ENCODE assay signal across 8 cellular contexts in the genomic region with DNA sequence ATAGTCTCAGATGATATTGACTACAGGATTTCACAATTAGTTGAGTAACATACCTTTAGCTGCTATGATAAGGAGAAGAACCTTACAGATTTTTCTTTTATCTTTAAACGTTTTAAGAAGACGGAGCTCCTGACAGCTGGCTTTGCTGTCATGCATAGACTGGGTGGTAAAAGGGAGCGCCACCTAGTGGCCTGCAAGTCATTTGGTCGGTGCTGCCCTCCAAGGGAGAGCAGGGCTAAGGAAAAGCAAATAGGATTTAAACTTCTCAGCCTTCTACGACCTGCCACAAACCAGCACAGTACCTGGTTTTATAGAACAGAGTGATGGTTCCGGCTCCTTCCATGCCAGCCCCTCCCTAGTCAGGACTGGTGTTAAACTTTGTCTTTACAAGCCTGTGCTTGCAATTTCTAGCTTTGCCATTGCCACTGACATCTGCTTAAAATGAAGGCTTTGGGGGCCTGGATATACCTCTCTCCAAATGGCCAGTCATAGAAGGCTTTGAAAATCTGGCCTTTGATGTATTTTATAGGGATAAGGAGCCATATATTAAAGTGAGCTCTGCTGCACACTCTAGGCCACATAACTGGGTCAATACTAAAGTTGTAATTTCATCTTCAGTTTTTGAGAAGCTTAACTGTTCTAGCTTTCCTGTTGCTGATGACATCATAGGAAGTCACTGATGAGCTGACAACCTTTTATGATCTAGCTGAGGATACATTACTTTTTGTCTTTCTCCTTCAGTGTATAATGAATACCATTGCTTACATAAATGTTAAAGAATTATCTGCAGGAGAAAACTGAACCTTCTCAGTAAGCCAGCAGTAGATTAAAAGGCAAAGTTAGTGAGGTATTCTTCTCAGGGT. TPM values are rescaled to one million over a fixed set of nuclear protein-coding genes. Genes with fewer than 3 reads are reported as not detected.
A peak's percentile ranks its signal among the peaks of the same experiment; 100 is the strongest.
DNase-seq lines count a peak whose midpoint lies in the region; ATAC-seq lines count a peak whose summit lies in the region.

No MANE protein-coding gene starts in this region.

- H3K4me3 Mint-ChIP-seq in activated CD4-positive, alpha-beta T cell treated with anti-CD3 and anti-CD28 coated beads for 36 hours = no peak overlapping the region
- H3K4me3 Mint-ChIP-seq in effector memory CD8-positive, alpha-beta T cell = no peak overlapping the region

- peaks cover 3% of the 10 kb centered on the region for H3K4me1 Mint-ChIP-seq in activated CD4-positive, alpha-beta T cell treated with anti-CD3 and anti-CD28 coated beads for 36 hours
- H3K4me1 Mint-ChIP-seq in effector memory CD8-positive, alpha-beta T cell (ENCODE audit: low read depth in 2 of 2) = peaks cover 6 to 7% of the 10 kb centered on the region in 2 donors

- no peak overlapping the region for H3K27ac Mint-ChIP-seq in activated CD4-positive, alpha-beta T cell treated with anti-CD3 and anti-CD28 coated beads for 36 hours
- H3K27ac Mint-ChIP-seq in effector memory CD8-positive, alpha-beta T cell = no peak overlapping the region

- H3K36me3 Mint-ChIP-seq in activated CD4-positive, alpha-beta T cell treated with anti-CD3 and anti-CD28 coated beads for 36 hours (ENCODE audit: low read depth) = no peaks in the 10 kb centered on the region
- no peaks in the 10 kb centered on the region for H3K36me3 Mint-ChIP-seq in effector memory CD8-positive, alpha-beta T cell (ENCODE audit: insufficient read depth)

- DNase-seq in C1 segment of cervical spinal cord (lab: John Stamatoyannopoulos, UW) (peak in 11 of 14 donors; percentile 15 to 71 (median 42)), NCI-H2227 (lab: John Stamatoyannopoulos, UW; ENCODE audit: unreplicated experiment) (peak; percentile 71), medulla oblongata (ENCODE audit: extremely low spot score) (peak; percentile 87)
- peak; percentile 77 for DNase-seq in activated CD4-positive, alpha-beta T cell treated with anti-CD3 and anti-CD28 coated beads for 36 hours
- peak in 1 of 3 experiments; percentile 10 for DNase-seq in effector memory CD8-positive, alpha-beta T cell
- peak; percentile 66 for DNase-seq in stimulated activated CD8-positive, alpha-beta memory T cell treated with anti-CD3 and anti-CD28 coated beads, Interleukin-4, amount 100 ng/mL, for 48 hours

- ATAC-seq in GM19025 (IDR thresholded peaks at IDR 0.05; ENCODE audit: low read depth, unreplicated experiment) = peak; percentile 89
- peak; percentile 96 for ATAC-seq in HG03103 (IDR thresholded peaks at IDR 0.05; ENCODE audit: low read depth, unreplicated experiment)
- ATAC-seq in activated CD4-positive, alpha-beta T cell treated with anti-CD3 and anti-CD28 coated beads for 36 hours = peak; percentile 84
- ATAC-seq in effector memory CD8-positive, alpha-beta T cell (replicated peaks) = peak; percentile 45

- no peaks in the 10 kb centered on the region for H3K9me3 Mint-ChIP-seq in activated CD4-positive, alpha-beta T cell treated with anti-CD3 and anti-CD28 coated beads for 36 hours (ENCODE audit: low read depth)
- no peaks in the 10 kb centered on the region for H3K9me3 Mint-ChIP-seq in effector memory CD8-positive, alpha-beta T cell

- H3K27me3 Mint-ChIP-seq in activated CD4-positive, alpha-beta T cell treated with anti-CD3 and anti-CD28 coated beads for 36 hours = peaks cover 19% of the 10 kb centered on the region
- H3K27me3 Mint-ChIP-seq in effector memory CD8-positive, alpha-beta T cell = peaks cover 13 to 15% of the 10 kb centered on the region in 2 donors

- POLR2A ChIA-PET in activated CD4-positive, alpha-beta T cell treated with anti-CD3 and anti-CD28 coated beads for 36 hours (lab: Charles Lee) = no interaction called here

- CTCF ChIA-PET in activated CD4-positive, alpha-beta T cell treated with anti-CD3 and anti-CD28 coated beads for 36 hours (lab: Charles Lee) = interaction anchor here (0.7 to 4.0 kb wide), 15 partner anchors 9 to 527 kb away, joined by 3 to 43 read pairs (median 4); no protein-coding TSS in a partner anchor

- intact Hi-C loops in activated CD4-positive, alpha-beta T cell treated with anti-CD3 and anti-CD28 coated beads for 36 hours (cut with DNase I, micrococcal nuclease) = loop anchor here (1.0 to 5.0 kb wide), 3 partner anchors 188 to 916 kb away; no protein-coding TSS in a partner anchor

RNA-seq across cellular contexts. Expression of a gene that starts 31.1 kb away (rescaled TPM):
- total RNA-seq in activated CD4-positive, alpha-beta T cell treated with anti-CD3 and anti-CD28 coated beads for 36 hours = not detected

Comparison
In these comparisons a context has a peak if more than half of its experiments do, and no peak if none do; other contexts are left out.
1. ATAC-seq: peak in every context shown above with its lines; median percentile 96 in HG03103; 89 in GM19025; 84 in activated CD4-positive, alpha-beta T cell treated with anti-CD3 and anti-CD28 coated beads for 36 hours; 45 in effector memory CD8-positive, alpha-beta T cell.